Comparison of ENCODE assay signal across 8 cellular contexts in genomic region chr11:31813242-31813960, GRCh38. TPM values are rescaled to one million over a fixed set of nuclear protein-coding genes. Genes with fewer than 3 reads are reported as not detected.
A peak's percentile ranks its signal among the peaks of the same experiment; 100 is the strongest.
DNase-seq lines count a peak whose midpoint lies in the region; ATAC-seq, FAIRE-seq and TF ChIP-seq lines count a peak whose summit lies in the region.

No MANE protein-coding gene starts in this region.

- DNase-seq in CD4-positive, alpha-beta memory T cell = no peak
- no peak for DNase-seq in Jurkat, Clone E6-1 (ENCODE audit: low read depth, low spot score)
- DNase-seq in effector memory CD4-positive, alpha-beta T cell = no peak
- DNase-seq in neural progenitor cell (ENCODE audit: low spot score) (peak; percentile 71), NOMO-1 (lab: John Stamatoyannopoulos, UW; ENCODE audit: unreplicated experiment in 2 of 2) (no peak), HTR-8/SVneo (ENCODE audit: insufficient read length, low spot score) (no peak)

- ATAC-seq in GM21529 (IDR thresholded peaks at IDR 0.05; ENCODE audit: unreplicated experiment) (no peak), HG03135 (IDR thresholded peaks at IDR 0.05; ENCODE audit: unreplicated experiment) (no peak)

- H3K36me3 ChIP-seq in CD4-positive, alpha-beta memory T cell (ENCODE audit: insufficient read depth, low read length) = no peaks in the 10 kb centered on the region
- no peaks in the 10 kb centered on the region for H3K36me3 ChIP-seq in effector memory CD4-positive, alpha-beta T cell (ENCODE audit: control insufficient read depth, insufficient read depth, low read length)
- no peaks in the 10 kb centered on the region for H3K36me3 ChIP-seq in neural progenitor cell

- no peak overlapping the region for H3K27ac ChIP-seq in CD4-positive, alpha-beta memory T cell (ENCODE audit: low read depth, low read length)
- no peak overlapping the region for H3K27ac ChIP-seq in effector memory CD4-positive, alpha-beta T cell (ENCODE audit: insufficient read depth, low read length, poor library complexity, severe bottlenecking)
- no peak overlapping the region for H3K27ac ChIP-seq in neural progenitor cell

- H3K27me3 Mint-ChIP-seq in CD4-positive, alpha-beta memory T cell = peaks cover 56% of the 10 kb centered on the region in 2 donors
- peaks cover 58% of the 10 kb centered on the region for H3K27me3 Mint-ChIP-seq in neural progenitor cell (ENCODE audit: insufficient read depth, low read depth)

- H2AFZ ChIP-seq in neural progenitor cell (replicated peaks) = peak overlapping the region; percentile 51

- CTCF ChIA-PET in CD4-positive, alpha-beta memory T cell (lab: Charles Lee; ENCODE audit: partially characterized antibody) = no interaction called here

- peaks cover 94% of the 10 kb centered on the region for H3F3A ChIP-seq in neural progenitor cell (ENCODE audit: low read depth)

- no peak for TF ChIP-seq CTCF in neural progenitor cell (IDR thresholded peaks at IDR 0.05)

- H3K4me1 ChIP-seq in CD4-positive, alpha-beta memory T cell (ENCODE audit: insufficient read depth, low read length) = peaks cover 79% of the 10 kb centered on the region
- H3K4me1 ChIP-seq in effector memory CD4-positive, alpha-beta T cell (ENCODE audit: control insufficient read depth, insufficient read depth, low read length, poor library complexity, severe bottlenecking) = peaks cover 86% of the 10 kb centered on the region
- peaks cover 46% of the 10 kb centered on the region for H3K4me1 ChIP-seq in neural progenitor cell

- no peaks in the 10 kb centered on the region for H3K9me3 ChIP-seq in CD4-positive, alpha-beta memory T cell (ENCODE audit: control insufficient read depth in 1 of 2, low read length in 2 of 2)
- no peaks in the 10 kb centered on the region for H3K9me3 ChIP-seq in effector memory CD4-positive, alpha-beta T cell (ENCODE audit: control insufficient read depth, low read length)
- H3K9me3 ChIP-seq in neural progenitor cell (ENCODE audit: low read depth) = no peaks in the 10 kb centered on the region

- peaks cover 0 to 7% (median 4%) of the 10 kb centered on the region in 8 donors for H3K9me3 Mint-ChIP-seq in CD4-positive, alpha-beta memory T cell
- H3K9me3 Mint-ChIP-seq in neural progenitor cell = peaks cover 7% of the 10 kb centered on the region

- peaks cover 30 to 66% (median 53%) of the 10 kb centered on the region in 4 donors for H3K4me1 Mint-ChIP-seq in CD4-positive, alpha-beta memory T cell
- H3K4me1 Mint-ChIP-seq in neural progenitor cell = peaks cover 38% of the 10 kb centered on the region

- peaks cover 43% of the 10 kb centered on the region for H4K20me1 ChIP-seq in neural progenitor cell (ENCODE audit: low read depth)

- H3K27ac Mint-ChIP-seq in CD4-positive, alpha-beta memory T cell = peak overlapping the region in 1 of 7 donors; percentile 57
- peak overlapping the region; percentile 97 for H3K27ac Mint-ChIP-seq in neural progenitor cell

- H3K4me2 ChIP-seq in neural progenitor cell = peak overlapping the region; percentile 98

- peaks cover 26% of the 10 kb centered on the region for H3K79me2 ChIP-seq in neural progenitor cell (ENCODE audit: low read depth)

- peak overlapping the region in 1 of 2 donors; percentile 27 for H3K4me3 ChIP-seq in CD4-positive, alpha-beta memory T cell (ENCODE audit: low read length in 2 of 2)
- H3K4me3 ChIP-seq in Jurkat, Clone E6-1 (ENCODE audit: low read length) = peak overlapping the region; percentile 23
- H3K4me3 ChIP-seq in effector memory CD4-positive, alpha-beta T cell (ENCODE audit: insufficient read depth, low read depth, low read length, poor library complexity, severe bottlenecking) = peak overlapping the region; percentile 73
- H3K4me3 ChIP-seq in neural progenitor cell = peak overlapping the region; percentile 91

- POLR2A ChIA-PET in CD4-positive, alpha-beta memory T cell (lab: Charles Lee; ENCODE audit: partially characterized antibody) = no interaction called here

- H3K9ac ChIP-seq in neural progenitor cell = no peak overlapping the region

- H3K27me3 ChIP-seq in CD4-positive, alpha-beta memory T cell (ENCODE audit: insufficient read depth, low read length) = peaks cover 68% of the 10 kb centered on the region
- H3K27me3 ChIP-seq in effector memory CD4-positive, alpha-beta T cell (replicated peaks; ENCODE audit: control insufficient read depth, insufficient read depth, low read length, poor library complexity, severe bottlenecking) = peaks cover 92% of the 10 kb centered on the region
- peaks cover 79% of the 10 kb centered on the region for H3K27me3 ChIP-seq in neural progenitor cell

- FAIRE-seq in HTR-8/SVneo (lab: Jason Lieb, UNC) = no peak

- intact Hi-C loops in CD4-positive, alpha-beta memory T cell (cut with micrococcal nuclease) = no loop called here

- H3K36me3 Mint-ChIP-seq in CD4-positive, alpha-beta memory T cell = peaks cover 0 to 6% of the 10 kb centered on the region in 2 donors
- peaks cover 20% of the 10 kb centered on the region for H3K36me3 Mint-ChIP-seq in neural progenitor cell

- H3K4me3 Mint-ChIP-seq in CD4-positive, alpha-beta memory T cell = peak overlapping the region; percentile 68 to 93 (median 86)
- H3K4me3 Mint-ChIP-seq in neural progenitor cell = peak overlapping the region; percentile 97

RNA-seq across cellular contexts. Expression of gene PAX6, which starts 2.3 kb away (rescaled TPM):
- not detected for total RNA-seq in CD4-positive, alpha-beta memory T cell
- polyA plus RNA-seq in CD4-positive, alpha-beta memory T cell = under 1 TPM in 1 of 2 donors, not detected in 1; 0.11 TPM
- 10.9 TPM for polyA plus RNA-seq in Jurkat, Clone E6-1 (2012; ENCODE audit: insufficient read depth, insufficient read length)
- 190 and 215 TPM in 2 replicates for total RNA-seq in neural progenitor cell (ENCODE audit: low replicate concordance)

Comparison
In these comparisons a context has a peak if more than half of its experiments do, and no peak if none do; other contexts are left out.
1. RNA of gene PAX6, which starts 2.3 kb away (total RNA-seq): 190 to 215 TPM in neural progenitor cell; not detected in CD4-positive, alpha-beta memory T cell; every median in the first group is over 100 times any median in the second.